11 cellular contexts compared by ENCODE assay signal in genomic region chr13:46071590-46072249, GRCh38. TPM values are rescaled to one million over a fixed set of nuclear protein-coding genes. Genes with fewer than 3 reads are reported as not detected.
A peak's percentile ranks its signal among the peaks of the same experiment; 100 is the strongest.
DNase-seq lines count a peak whose midpoint lies in the region; ATAC-seq, FAIRE-seq and TF ChIP-seq lines count a peak whose summit lies in the region.
"Had no signal": no experiment of that assay in that cellular context is flagged by ENCODE, and none has a peak within 500 bp of the region (broad histone marks: within the 10 kb centered on the region; RNA-seq: fewer than 3 reads in every experiment).

No MANE protein-coding gene starts in this region.

- no peak overlapping the region for H3T11ph ChIP-seq in H9 (ENCODE audit: low read length)

- H3K27me3 ChIP-seq in H9 (ENCODE audit: insufficient read depth, low read length) (no peaks in the 10 kb centered on the region), HepG2 (ENCODE audit: control insufficient read depth in 1 of 2, insufficient read depth in 2 of 2, low read length in 2 of 2) (no peaks in the 10 kb centered on the region), tibial artery (no peaks in the 10 kb centered on the region)

- H2BK120ac ChIP-seq in H9 (ENCODE audit: low read depth, low read length, poor library complexity, severe bottlenecking), result no peak overlapping the region

- no peaks in the 10 kb centered on the region for H3K4me1 ChIP-seq in H9 (ENCODE audit: insufficient read depth, low read length)
- no peaks in the 10 kb centered on the region for H3K4me1 ChIP-seq in HepG2 (ENCODE audit: insufficient read depth, low read length)
- no peaks in the 10 kb centered on the region for H3K4me1 ChIP-seq in tibial artery

- H3K27ac Mint-ChIP-seq in H9, result no peak overlapping the region
- H3K27ac Mint-ChIP-seq: activated T-helper 2 cell treated with anti-CD3 and anti-CD28 coated beads, Interferon-gamma antibody, Interleukin-2, Interleukin-4, amounts not matched to agents 10 μg/mL and 5 μg/mL and 100 μg/mL, durations not matched to agents 14 hours and 24 hours and 36 hours had no signal

- H2BK5ac ChIP-seq in H9 (ENCODE audit: insufficient read length, low read length), result no peak overlapping the region

- H3K9me3 ChIP-seq in H9 (ENCODE audit: control insufficient read depth, low read depth, low read length) (no peaks in the 10 kb centered on the region), HepG2 (ENCODE audit: low read length) (no peaks in the 10 kb centered on the region), tibial artery (no peaks in the 10 kb centered on the region)

- WGBS in H9 (ENCODE audit: extremely low coverage, insufficient read length, low lambda C conversion rate), result no CpG with 5 or more reads among the region's 5 CpGs
- WGBS in HepG2 (ENCODE audit: low lambda C conversion rate), result 100% methylated on average over 5 of the region's 5 CpGs

- H2AFZ ChIP-seq in H9 (ENCODE audit: low read length) (no peak overlapping the region), HepG2 (ENCODE audit: low read length) (no peak overlapping the region)

- no peaks in the 10 kb centered on the region for H3K79me1 ChIP-seq in H9 (ENCODE audit: insufficient read depth, low read depth, low read length, poor library complexity, severe bottlenecking)

- H3K9me3 Mint-ChIP-seq in H9, result peaks cover 5 to 6% of the 10 kb centered on the region in 2 experiments; a peak in 2 of 5 replicates
- H3K9me3 Mint-ChIP-seq: activated T-helper 2 cell treated with anti-CD3 and anti-CD28 coated beads, Interferon-gamma antibody, Interleukin-2, Interleukin-4, amounts not matched to agents 10 μg/mL and 5 μg/mL and 100 μg/mL, durations not matched to agents 14 hours and 24 hours and 36 hours had no signal

- DNase-seq in H9 (peak; percentile 57), HepG2 (ENCODE audit: low spot score) (peak; percentile 43), NCI-H526 treated with DMSO at 0.1 percent for 48 hours (lab: John Stamatoyannopoulos, UW) (no peak), tibial artery (no peak), H54 (ENCODE audit: insufficient read length, low spot score) (no peak)
- DNase-seq: mesenchymal stem cell had no signal

- H4K20me1 ChIP-seq in H9 (ENCODE audit: control insufficient read depth, insufficient read depth, insufficient read length) (no peaks in the 10 kb centered on the region), HepG2 (ENCODE audit: insufficient read depth, low read length) (no peaks in the 10 kb centered on the region)

- no peak for TF ChIP-seq RAD21 in HepG2 (CRISPR knock-in tag; IDR thresholded peaks at IDR 0.05)

- H4K8ac ChIP-seq in H9 (replicated peaks; ENCODE audit: insufficient read length, low read depth, low read length), result no peak overlapping the region

- H2BK20ac ChIP-seq in H9 (ENCODE audit: low read depth, low read length, poor library complexity, severe bottlenecking), result no peak overlapping the region

- H3K23ac ChIP-seq in H9 (ENCODE audit: insufficient read length, low read depth, low read length), result no peak overlapping the region

- no peak overlapping the region for H3K27ac ChIP-seq in H9 (ENCODE audit: insufficient read length, low read depth, low read length)
- no peak overlapping the region for H3K27ac ChIP-seq in HepG2 (ENCODE audit: extremely low read length, insufficient read depth, low read length)
- H3K27ac ChIP-seq in tibial artery, result no peak overlapping the region

- FAIRE-seq in HepG2 (lab: Jason Lieb, UNC) (no peak), H54 (lab: Jason Lieb, UNC) (no peak)
- FAIRE-seq: endometrium had no signal

- H3K18ac ChIP-seq in H9 (ENCODE audit: insufficient read length, low read depth, low read length), result no peak overlapping the region

- H2BK12ac ChIP-seq in H9 (ENCODE audit: insufficient read length, low read depth, low read length), result no peak overlapping the region

- H2BK15ac ChIP-seq in H9 (ENCODE audit: low read depth, low read length), result no peak overlapping the region

- intact Hi-C loops in HepG2 (cut with micrococcal nuclease; ENCODE audit: unreplicated experiment) (loop anchor here (1.0 kb wide), 1 partner anchor 55 kb away; no protein-coding TSS in a partner anchor), tibial artery (cut with DNase I; ENCODE audit: low total_unique reads) (no loop called here)

- in situ Hi-C loops in HepG2 (cut with HindIII; ENCODE audit: extremely low pct_ligation_motif_present, low pct_unique_long_range_greater_than_20kb), result loop anchor here (5.0 kb wide), 1 partner anchor 56 kb away; no protein-coding TSS in a partner anchor

- CTCF ChIA-PET in HepG2 (lab: Yijun Ruan, JAX; ENCODE audit: low intra/inter-chr PET ratio, low total read pairs), result interaction anchor here (2.6 kb wide), 1 partner anchor 54 kb away, joined by 27 read pairs; no protein-coding TSS in a partner anchor

- H3K9ac ChIP-seq in H9 (ENCODE audit: extremely low read depth, insufficient read length, low read length) (no peak overlapping the region), HepG2 (ENCODE audit: insufficient read depth, low read depth, low read length) (no peak overlapping the region)

- TF ChIP-seq CTCF in H9 (conservative IDR thresholded peaks at IDR 0.05) (peak; percentile 55; the same call in 2 of the 3 replicates), HepG2 (CRISPR knock-in tag; IDR thresholded peaks at IDR 0.05) (peak; percentile 43), tibial artery (IDR thresholded peaks at IDR 0.05) (no peak)

- H3K4me3 Mint-ChIP-seq in H9, result no peak overlapping the region

- H3K56ac ChIP-seq in H9 (ENCODE audit: insufficient read length, low read depth, low read length), result no peak overlapping the region

- TF ChIP-seq EP300 in HepG2 (IDR thresholded peaks at IDR 0.05; ENCODE audit: low read depth in 2 of 2, low read length in 2 of 2), result no peak
- TF ChIP-seq EP300 in HepG2 (CRISPR knock-in tag; IDR thresholded peaks at IDR 0.05; ENCODE audit: borderline replicate concordance), result no peak

- POLR2A ChIA-PET in HepG2 (lab: Yijun Ruan, JAX), result no interaction called here

- H4K91ac ChIP-seq in H9 (ENCODE audit: insufficient read length, low read depth, low read length), result no peak overlapping the region

- no peaks in the 10 kb centered on the region for H3K23me2 ChIP-seq in H9 (ENCODE audit: insufficient read length, low read depth, low read length, poor library complexity, severe bottlenecking)

- no peaks in the 10 kb centered on the region for H3K4me1 Mint-ChIP-seq in H9

- H4K5ac ChIP-seq in H9 (ENCODE audit: insufficient read length, low read depth, low read length), result no peak overlapping the region

- H3K14ac ChIP-seq in H9 (ENCODE audit: insufficient read depth, low read length), result no peak overlapping the region

- H3K27me3 Mint-ChIP-seq in H9 (ENCODE audit: low read depth), result peaks cover 4% of the 10 kb centered on the region; the same call in 1 of the 2 replicates

- H3K4me3 ChIP-seq in HepG2 (replicated peaks in 1 of 3; ENCODE audit: insufficient read depth in 1 of 3, low read depth in 2 of 3, low read length in 3 of 3) (no peak overlapping the region), tibial artery (no peak overlapping the region)

- no peak overlapping the region for H2AK5ac ChIP-seq in H9 (ENCODE audit: insufficient read length, low read length)

- peaks cover 0 to 7% (median 0%) of the 10 kb centered on the region in 3 experiments; a peak in 1 of 7 replicates for H3K36me3 Mint-ChIP-seq in H9 (ENCODE audit: insufficient read depth in 1 of 3, low read depth in 3 of 3)

- H3K36me3 ChIP-seq in HepG2 (replicated peaks in 1 of 2; ENCODE audit: control insufficient read depth in 1 of 2, insufficient read depth in 2 of 2, low read length in 2 of 2) (peaks cover 6 to 76% of the 10 kb centered on the region in 2 experiments), tibial artery (no peaks in the 10 kb centered on the region)

- H3K4me2 ChIP-seq in H9 (ENCODE audit: insufficient read depth, insufficient read length, low read length) (no peak overlapping the region), HepG2 (ENCODE audit: low read depth, low read length) (no peak overlapping the region)

- TF ChIP-seq POLR2A in HepG2 (IDR thresholded peaks at IDR 0.05; ENCODE audit: insufficient read depth in 1 of 2, low read depth in 2 of 2, low read length in 2 of 2), result no peak
- no peak for TF ChIP-seq POLR2A in H54 (IDR thresholded peaks at IDR 0.05; ENCODE audit: low read depth, low read length)

- no TSS peak for BruUV-seq in HepG2 (replicated peaks; lab: Mats Ljungman, UMichigan)

- no peak overlapping the region for H3K4ac ChIP-seq in H9 (ENCODE audit: low read depth, low read length)

- peak; percentile 74 for ATAC-seq in GM18907 (IDR thresholded peaks at IDR 0.05; ENCODE audit: unreplicated experiment)
- peak; percentile 52 for ATAC-seq in HG03575 (IDR thresholded peaks at IDR 0.05; ENCODE audit: extremely low read depth, insufficient number of reproducible peaks, low FRiP score, unreplicated experiment)
- ATAC-seq in HepG2, result peak; percentile 93

- H3K79me2 ChIP-seq in H9 (ENCODE audit: insufficient read depth, low read length), result no peaks in the 10 kb centered on the region
- H3K79me2 ChIP-seq in HepG2 (ENCODE audit: insufficient read depth, low read length), result no peaks in the 10 kb centered on the region

RNA-seq across cellular contexts. Expression of gene ZC3H13, which starts 19.2 kb away (rescaled TPM):
- total RNA-seq in H9 (2021), result 57.8 and 61.9 TPM in 2 replicates
- total RNA-seq in HepG2 (2016; rRNA removed; fragmentation: Illumina TruSeq; extraction: Trizol), result 23.5 and 30.4 TPM in 2 replicates
- 40.4 and 43.0 TPM in 2 replicates for total RNA-seq in HepG2 (2016; cell fraction: cytosol; rRNA removed; fragmentation: Illumina TruSeq; extraction: Trizol; ENCODE audit: low read depth)
- total RNA-seq in HepG2 (2016; cell fraction: insoluble cytoplasmic fraction; rRNA removed; fragmentation: Illumina TruSeq; extraction: Trizol), result 23.3 and 26.1 TPM in 2 replicates
- total RNA-seq in HepG2 (2016; cell fraction: membrane; rRNA removed; fragmentation: Illumina TruSeq; extraction: Trizol), result 27.6 and 36.6 TPM in 2 replicates
- total RNA-seq in HepG2 (2016; cell fraction: nucleus; rRNA removed; fragmentation: Illumina TruSeq; extraction: Trizol), result 41.5 and 45.5 TPM in 2 replicates
- polyA plus RNA-seq in HepG2 (2011; rRNA removed), result 2.7 and 3.1 TPM in 2 replicates
- 1.2 and 2.2 TPM in 2 replicates for polyA plus RNA-seq in HepG2 (2011; cell fraction: cytosol; rRNA removed)
- polyA plus RNA-seq in HepG2 (2011; cell fraction: nucleus; rRNA removed), result 7.9 and 8.7 TPM in 2 replicates
- 13.9 and 16.3 TPM in 2 replicates for polyA plus RNA-seq in HepG2 (2012)
- 0.78 and 0.80 TPM in 2 replicates for polyA plus RNA-seq in HepG2 (2016; cell fraction: cytosol; fragmentation: Illumina TruSeq; extraction: Trizol; ENCODE audit: low read depth)
- 23.6 and 23.9 TPM in 2 replicates for polyA plus RNA-seq in HepG2 (2016; cell fraction: insoluble cytoplasmic fraction; fragmentation: Illumina TruSeq; extraction: Trizol; ENCODE audit: low read depth)
- 2.9 and 3.0 TPM in 2 replicates for polyA plus RNA-seq in HepG2 (2016; cell fraction: membrane; fragmentation: Illumina TruSeq; extraction: Trizol; ENCODE audit: low read depth)
- polyA plus RNA-seq in HepG2 (2016; cell fraction: nucleus; fragmentation: Illumina TruSeq; extraction: Trizol; ENCODE audit: insufficient read depth, low read depth), result 55.1 and 56.8 TPM in 2 replicates
- 6.3 and 6.5 TPM in 2 replicates for polyA minus RNA-seq in HepG2 (2011; rRNA and poly(A)+ RNA removed; ENCODE audit: low replicate concordance)
- 5.9 and 8.8 TPM in 2 replicates for polyA minus RNA-seq in HepG2 (2011; cell fraction: cytosol; rRNA and poly(A)+ RNA removed)
- 26.0 and 28.6 TPM in 2 replicates for polyA minus RNA-seq in HepG2 (2011; cell fraction: nucleus; rRNA and poly(A)+ RNA removed)

RNA-seq across cellular contexts. Expression of gene CPB2, which starts 33.1 kb away (rescaled TPM):
- total RNA-seq in H9 (2021), result not detected in 2 replicates
- 94.9 and 140 TPM in 2 replicates for total RNA-seq in HepG2 (2016; rRNA removed; fragmentation: Illumina TruSeq; extraction: Trizol)
- 21.4 and 24.4 TPM in 2 replicates for total RNA-seq in HepG2 (2016; cell fraction: cytosol; rRNA removed; fragmentation: Illumina TruSeq; extraction: Trizol; ENCODE audit: low read depth)
- 83.3 and 138 TPM in 2 replicates for total RNA-seq in HepG2 (2016; cell fraction: insoluble cytoplasmic fraction; rRNA removed; fragmentation: Illumina TruSeq; extraction: Trizol)
- total RNA-seq in HepG2 (2016; cell fraction: membrane; rRNA removed; fragmentation: Illumina TruSeq; extraction: Trizol), result 39.7 and 47.6 TPM in 2 replicates
- total RNA-seq in HepG2 (2016; cell fraction: nucleus; rRNA removed; fragmentation: Illumina TruSeq; extraction: Trizol), result 117 and 140 TPM in 2 replicates
- 81.9 and 125 TPM in 2 replicates for polyA plus RNA-seq in HepG2 (2011; rRNA removed)
- polyA plus RNA-seq in HepG2 (2011; cell fraction: cytosol; rRNA removed), result 60.5 and 82.0 TPM in 2 replicates
- 35.1 and 37.2 TPM in 2 replicates for polyA plus RNA-seq in HepG2 (2011; cell fraction: nucleus; rRNA removed)
- polyA plus RNA-seq in HepG2 (2012), result 75.4 and 132 TPM in 2 replicates
- polyA plus RNA-seq in HepG2 (2016; cell fraction: cytosol; fragmentation: Illumina TruSeq; extraction: Trizol; ENCODE audit: low read depth), result 17.6 and 19.3 TPM in 2 replicates
- 78.1 and 84.4 TPM in 2 replicates for polyA plus RNA-seq in HepG2 (2016; cell fraction: insoluble cytoplasmic fraction; fragmentation: Illumina TruSeq; extraction: Trizol; ENCODE audit: low read depth)
- 31.9 and 36.1 TPM in 2 replicates for polyA plus RNA-seq in HepG2 (2016; cell fraction: membrane; fragmentation: Illumina TruSeq; extraction: Trizol; ENCODE audit: low read depth)
- 154 and 161 TPM in 2 replicates for polyA plus RNA-seq in HepG2 (2016; cell fraction: nucleus; fragmentation: Illumina TruSeq; extraction: Trizol; ENCODE audit: insufficient read depth, low read depth)
- polyA minus RNA-seq in HepG2 (2011; rRNA and poly(A)+ RNA removed; ENCODE audit: low replicate concordance), result 53.0 TPM in 1 of 2 replicates, not detected in the other
- 58.8 and 59.0 TPM in 2 replicates for polyA minus RNA-seq in HepG2 (2011; cell fraction: cytosol; rRNA and poly(A)+ RNA removed)
- polyA minus RNA-seq in HepG2 (2011; cell fraction: nucleus; rRNA and poly(A)+ RNA removed), result 70.9 and 76.8 TPM in 2 replicates
- total RNA-seq: activated T-helper 2 cell treated with anti-CD3 and anti-CD28 coated beads, Interferon-gamma antibody, Interleukin-2, Interleukin-4, amounts not matched to agents 10 μg/mL and 5 μg/mL and 100 μg/mL, durations not matched to agents 14 hours and 24 hours and 36 hours; LHCN-M2 had no signal

Comparison
In these comparisons a context has a peak if more than half of its experiments do, and no peak if none do; other contexts are left out.
1. DNase-seq: peak in H9 (single experiment) and HepG2 (single experiment); none in NCI-H526 treated with DMSO at 0.1 percent for 48 hours (single experiment), tibial artery (0 of 2) and H54 (single experiment).
2. CTCF ChIP-seq: peak in H9 (single experiment) and HepG2 (single experiment); none in tibial artery (0 of 2).
3. RNA of gene CPB2, which starts 33.1 kb away (total RNA-seq): 21.4 to 140 TPM in HepG2; not detected in H9; every median in the first group is over 10 times any median in the second.
4. Peak in every context shown above with its lines, with median percentiles within 50 percentile points of each other: ATAC-seq.